Comparison of ENCODE assay signal across 1 cellular context in genomic region chr12:8687846-8688601, GRCh38.
TF ChIP-seq lines count a peak whose summit lies in the region.

No MANE protein-coding gene starts in this region.

TF ChIP-seq in HEK293, 187 proteins besides CTCF, POLR2A, EP300 and RAD21 (continued from another document and continues in another):
- TF ChIP-seq ZBTB6 (tag by site-specific recombination; IDR thresholded peaks at IDR 0.05) = no peak
- no peak for TF ChIP-seq ZFP41 (tag by site-specific recombination; IDR thresholded peaks at IDR 0.05; ENCODE audit: borderline replicate concordance)
- no peak for TF ChIP-seq GLI2 (tag by site-specific recombination; IDR thresholded peaks at IDR 0.05; ENCODE audit: borderline replicate concordance, low read depth)
- no peak for TF ChIP-seq ZBTB8A (tag by site-specific recombination; IDR thresholded peaks at IDR 0.05)
- no peak for TF ChIP-seq GLIS1 (tag by site-specific recombination; IDR thresholded peaks at IDR 0.05)
- TF ChIP-seq ZNF645 (tag by site-specific recombination; IDR thresholded peaks at IDR 0.05) = no peak
- TF ChIP-seq ZNF449 (tag by site-specific recombination; IDR thresholded peaks at IDR 0.05) = no peak
- TF ChIP-seq ZNF366 (tag by site-specific recombination; conservative IDR thresholded peaks at IDR 0.05) = no peak
- no peak for TF ChIP-seq ZNF157 (tag by site-specific recombination; IDR thresholded peaks at IDR 0.05)
- no peak for TF ChIP-seq MYNN (tag by site-specific recombination; IDR thresholded peaks at IDR 0.05; ENCODE audit: borderline replicate concordance)
- no peak for TF ChIP-seq ZNF426 (tag by site-specific recombination; IDR thresholded peaks at IDR 0.05)
- no peak for TF ChIP-seq ZNF843 (tag by site-specific recombination; IDR thresholded peaks at IDR 0.05)
- TF ChIP-seq ZNF561 (tag by site-specific recombination; IDR thresholded peaks at IDR 0.05; ENCODE audit: borderline replicate concordance) = no peak
- TF ChIP-seq ZNF362 (tag by site-specific recombination; IDR thresholded peaks at IDR 0.05) = no peak
- no peak for TF ChIP-seq ZSCAN5A (tag by site-specific recombination; IDR thresholded peaks at IDR 0.05)
- TF ChIP-seq ZNF76 (tag by site-specific recombination; IDR thresholded peaks at IDR 0.05; ENCODE audit: borderline replicate concordance, low read depth) = no peak
- TF ChIP-seq KLF9 (tag by site-specific recombination; IDR thresholded peaks at IDR 0.05; ENCODE audit: low read depth) = no peak
- TF ChIP-seq ZNF548 (tag by site-specific recombination; IDR thresholded peaks at IDR 0.05) = no peak
- no peak for TF ChIP-seq ZBTB7A (tag by site-specific recombination; IDR thresholded peaks at IDR 0.05; ENCODE audit: low read depth)
- TF ChIP-seq ZSCAN30 (tag by site-specific recombination; IDR thresholded peaks at IDR 0.05) = no peak
- no peak for TF ChIP-seq ZFHX2 (tag by site-specific recombination; conservative IDR thresholded peaks at IDR 0.05)
- no peak for TF ChIP-seq GLI4 (tag by site-specific recombination; IDR thresholded peaks at IDR 0.05)
- TF ChIP-seq ZNF549 (tag by site-specific recombination; IDR thresholded peaks at IDR 0.05) = no peak
- TF ChIP-seq SP7 (tag by site-specific recombination; IDR thresholded peaks at IDR 0.05) = peak; percentile 10; the same call in 1 of the 2 replicates
- no peak for TF ChIP-seq ZNF311 (tag by site-specific recombination; IDR thresholded peaks at IDR 0.05; ENCODE audit: borderline replicate concordance)
- peak; percentile 63; the same call in 1 of the 2 replicates for TF ChIP-seq MZF1 (tag by site-specific recombination; IDR thresholded peaks at IDR 0.05; ENCODE audit: borderline replicate concordance)
- no peak for TF ChIP-seq ZNF596 (tag by site-specific recombination; IDR thresholded peaks at IDR 0.05)
- no peak for TF ChIP-seq KLF7 (tag by site-specific recombination; IDR thresholded peaks at IDR 0.05; ENCODE audit: borderline replicate concordance)
- TF ChIP-seq ZNF280D (tag by site-specific recombination; IDR thresholded peaks at IDR 0.05) = no peak
- TF ChIP-seq ZNF510 (tag by site-specific recombination; IDR thresholded peaks at IDR 0.05; ENCODE audit: insufficient replicate concordance) = no peak
- no peak for TF ChIP-seq ZEB2 (tag by site-specific recombination; IDR thresholded peaks at IDR 0.05)
- no peak for TF ChIP-seq SETDB1 (IDR thresholded peaks at IDR 0.05; ENCODE audit: insufficient read length, low read length)
- no peak for TF ChIP-seq ZNF544 (tag by site-specific recombination; IDR thresholded peaks at IDR 0.05)
- no peak for TF ChIP-seq ZNF558 (tag by site-specific recombination; IDR thresholded peaks at IDR 0.05)
- no peak for TF ChIP-seq YY2 (tag by site-specific recombination; IDR thresholded peaks at IDR 0.05)
- no peak for TF ChIP-seq ZNF580 (tag by site-specific recombination; IDR thresholded peaks at IDR 0.05)
- TF ChIP-seq ZNF792 (tag by site-specific recombination; IDR thresholded peaks at IDR 0.05) = no peak
- no peak for TF ChIP-seq SALL2 (tag by site-specific recombination; IDR thresholded peaks at IDR 0.05; ENCODE audit: borderline replicate concordance)
- TF ChIP-seq ZBTB10 (tag by site-specific recombination; IDR thresholded peaks at IDR 0.05) = no peak
- no peak for TF ChIP-seq ZNF350 (tag by site-specific recombination; IDR thresholded peaks at IDR 0.05)
- peak; percentile 57 for TF ChIP-seq SP3 (tag by site-specific recombination; IDR thresholded peaks at IDR 0.05)
- no peak for TF ChIP-seq ZNF747 (tag by site-specific recombination; IDR thresholded peaks at IDR 0.05)
- TF ChIP-seq REST (tag by site-specific recombination; IDR thresholded peaks at IDR 0.05) = no peak
- TF ChIP-seq PBX3 (CRISPR knock-in tag; IDR thresholded peaks at IDR 0.05) = no peak
- no peak for TF ChIP-seq ZNF26 (tag by site-specific recombination; IDR thresholded peaks at IDR 0.05)
- TF ChIP-seq ZNF2 (tag by site-specific recombination; IDR thresholded peaks at IDR 0.05) = no peak
- TF ChIP-seq SP2 (tag by site-specific recombination; IDR thresholded peaks at IDR 0.05) = peak; percentile 51
- TF ChIP-seq ZNF19 (tag by site-specific recombination; IDR thresholded peaks at IDR 0.05; ENCODE audit: low read depth) = no peak
